ENCODE assay signal across 15 cellular contexts in genomic region chr2:26988165-26988879, GRCh38. TPM values are rescaled to one million over a fixed set of nuclear protein-coding genes. Genes with fewer than 3 reads are reported as not detected.
DNase-seq lines count a peak whose midpoint lies in the region; FAIRE-seq and TF ChIP-seq lines count a peak whose summit lies in the region.
"Had no signal": no experiment of that assay in that cellular context is flagged by ENCODE, and none has a peak within 500 bp of the region (broad histone marks: within the 10 kb centered on the region; RNA-seq: fewer than 3 reads in every experiment).

No MANE protein-coding gene starts in this region.

- H3K4me1 Mint-ChIP-seq in activated T-cell treated with anti-CD3 and anti-CD28 coated beads, Interleukin-2, amount 50 U/mL, for 24 hours (ENCODE audit: low read depth) = no peaks in the 10 kb centered on the region

- DNase-seq in A172 (ENCODE audit: low spot score) = peak; percentile 68
- peak; percentile 84 for DNase-seq in HCEC 1CT
- peak; percentile 24 for DNase-seq in astrocyte of the cerebellum (ENCODE audit: low read depth)
- DNase-seq in hepatic stellate cell (ENCODE audit: low spot score) = peak; percentile 25
- DNase-seq in 8988T = no peak
- no peak for DNase-seq in activated T-cell treated with anti-CD3 and anti-CD28 coated beads, Interleukin-2, amount 50 U/mL, for 24 hours
- DNase-seq in HTR-8/SVneo (ENCODE audit: insufficient read length, low spot score) = no peak
- no peak for DNase-seq in NCI-H1092 treated with DMSO at 0.1 percent for 48 hours (lab: John Stamatoyannopoulos, UW)
- DNase-seq: activated CD4-positive, alpha-beta T cell treated with anti-CD3 and anti-CD28 coated beads for 48 hours; effector CD8-positive, alpha-beta T cell; heart right ventricle; NCI-H510A treated with DMSO at 0.1 percent for 48 hours; testis had no signal

- in situ Hi-C loops in astrocyte of the cerebellum (cut with HindIII; ENCODE audit: low sequenced_read_pairs) = no loop called here

- TF ChIP-seq CTCF in astrocyte of the cerebellum (IDR thresholded peaks at IDR 0.05; ENCODE audit: low read depth, low read length, missing control alignments) = no peak

- H3K4me3 ChIP-seq in astrocyte of the cerebellum (ENCODE audit: low read depth, low read length) = no peak overlapping the region
- H3K4me3 ChIP-seq: heart right ventricle, neural progenitor cell, testis had no signal

- FAIRE-seq in HTR-8/SVneo (lab: Jason Lieb, UNC) = no peak

- H3K4me3 Mint-ChIP-seq in activated T-cell treated with anti-CD3 and anti-CD28 coated beads, Interleukin-2, amount 50 U/mL, for 24 hours = no peak overlapping the region
- H3K4me3 Mint-ChIP-seq: neural progenitor cell; T-helper 1 cell treated with Interleukin-12 subunit alpha and Interleukin-12 subunit beta and Interleukin-4 antibody, amounts not matched to agents 30 μg/mL and 1 μg/mL, for 36 hours had no signal

- H3K27me3 Mint-ChIP-seq in activated T-cell treated with anti-CD3 and anti-CD28 coated beads, Interleukin-2, amount 50 U/mL, for 24 hours = no peaks in the 10 kb centered on the region

- no peak overlapping the region for H3K27ac Mint-ChIP-seq in activated T-cell treated with anti-CD3 and anti-CD28 coated beads, Interleukin-2, amount 50 U/mL, for 24 hours
- H3K27ac Mint-ChIP-seq: neural progenitor cell; T-helper 1 cell treated with Interleukin-12 subunit alpha and Interleukin-12 subunit beta and Interleukin-4 antibody, amounts not matched to agents 30 μg/mL and 1 μg/mL, for 36 hours had no signal

- no peaks in the 10 kb centered on the region for H3K9me3 Mint-ChIP-seq in activated T-cell treated with anti-CD3 and anti-CD28 coated beads, Interleukin-2, amount 50 U/mL, for 24 hours
- H3K9me3 Mint-ChIP-seq: neural progenitor cell; T-helper 1 cell treated with Interleukin-12 subunit alpha and Interleukin-12 subunit beta and Interleukin-4 antibody, amounts not matched to agents 30 μg/mL and 1 μg/mL, for 36 hours had no signal

- H3K36me3 Mint-ChIP-seq in activated T-cell treated with anti-CD3 and anti-CD28 coated beads, Interleukin-2, amount 50 U/mL, for 24 hours (ENCODE audit: low read depth) = no peaks in the 10 kb centered on the region

RNA-seq across cellular contexts. Expression of gene MAPRE3, which starts 17.9 kb away (rescaled TPM):
- 7.1 and 9.7 TPM in 2 replicates for total RNA-seq in A172 (2014; rRNA removed; shearing (Covaris generic))

RNA-seq across cellular contexts. Expression of gene TMEM214, which starts 44.4 kb away (rescaled TPM):
- total RNA-seq in A172 (2014; rRNA removed; shearing (Covaris generic)) = 53.8 and 57.7 TPM in 2 replicates

Comparison
In these comparisons a context has a peak if more than half of its experiments do, and no peak if none do; other contexts are left out.
1. DNase-seq: peak in A172 (single experiment), HCEC 1CT (single experiment), astrocyte of the cerebellum (single experiment) and hepatic stellate cell (single experiment); none in 8988T (single experiment), activated T-cell treated with anti-CD3 and anti-CD28 coated beads, Interleukin-2, amount 50 U/mL, for 24 hours (single experiment), HTR-8/SVneo (single experiment) and NCI-H1092 treated with DMSO at 0.1 percent for 48 hours (single experiment).